Comparison of ENCODE assay signal across 23 cellular contexts in genomic region chr22:47232753-47233152, GRCh38.
"Had no signal": no experiment of that assay in that cellular context is flagged by ENCODE, and none has a peak within 500 bp of the region (broad histone marks: within the 10 kb centered on the region; RNA-seq: fewer than 3 reads in every experiment).

No MANE protein-coding gene starts in this region.

- H3K27me3 ChIP-seq: dorsolateral prefrontal cortex, foreskin keratinocyte, heart left ventricle, hepatocyte, left lung had no signal

- H3K4me1 ChIP-seq: esophagus muscularis mucosa, foreskin keratinocyte, gastroesophageal sphincter, heart left ventricle, left lung, lower lobe of right lung had no signal

- H3K36me3 ChIP-seq: esophagus muscularis mucosa, gastroesophageal sphincter, heart left ventricle, left lung, lower lobe of right lung had no signal

- H3K27ac ChIP-seq: coronary artery, dorsolateral prefrontal cortex, esophagus muscularis mucosa, foreskin keratinocyte, gastroesophageal sphincter, heart left ventricle, hepatocyte, left lung, lower lobe of right lung had no signal

- H3K36me3 Mint-ChIP-seq: immature natural killer cell, memory B cell had no signal

- DNase-seq: dermis blood vessel endothelial cell; dorsolateral prefrontal cortex; effector CD4-positive, alpha-beta T cell; effector memory CD4-positive, alpha-beta T cell; foreskin keratinocyte; heart left ventricle; immature natural killer cell; islet precursor cell; kidney; kidney glomerular epithelial cell; left colon; left lung; left ventricle myocardium superior; lower lobe of right lung; mammary epithelial cell; mucosa of descending colon; naive B cell had no signal

- ATAC-seq: foreskin keratinocyte, gastroesophageal sphincter, heart left ventricle, left colon, left lung, left ventricle myocardium superior, lower lobe of right lung, mucosa of descending colon had no signal

- H3K4me3 ChIP-seq: coronary artery, dorsolateral prefrontal cortex, esophagus muscularis mucosa, gastroesophageal sphincter, heart left ventricle, hepatocyte, left lung, lower lobe of right lung, mucosa of descending colon had no signal

- H3K4me1 Mint-ChIP-seq: immature natural killer cell, memory B cell, mesothelial cell of epicardium, naive B cell had no signal

- H3K4me3 Mint-ChIP-seq: immature natural killer cell, memory B cell, mesothelial cell of epicardium had no signal

- H3K27ac Mint-ChIP-seq: immature natural killer cell, memory B cell, mesothelial cell of epicardium, naive B cell had no signal

- H3K9me3 Mint-ChIP-seq: immature natural killer cell had no signal
